ENCODE assay signal across 26 cellular contexts in the genomic region with DNA sequence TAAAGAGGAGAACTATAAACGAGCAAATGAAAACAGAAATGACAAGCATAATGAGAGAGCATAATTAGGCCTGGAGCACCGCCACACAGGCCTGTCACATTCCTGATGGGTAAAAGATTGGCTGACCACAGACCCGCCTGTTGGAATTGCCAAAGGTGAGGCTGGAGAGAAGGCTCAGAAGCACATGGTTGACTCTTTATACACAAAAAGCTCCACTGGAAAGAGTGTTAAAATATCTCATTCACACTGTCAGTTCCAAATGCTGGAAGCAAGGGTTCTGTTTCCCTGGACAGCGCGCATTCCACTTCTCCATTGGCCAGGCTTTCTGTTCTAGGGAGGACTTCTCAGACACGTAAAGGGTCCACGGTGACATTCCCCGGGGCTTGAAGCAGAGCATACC. TPM values are rescaled to one million over a fixed set of nuclear protein-coding genes. Genes with fewer than 3 reads are reported as not detected.
A peak's percentile ranks its signal among the peaks of the same experiment; 100 is the strongest.
DNase-seq lines count a peak whose midpoint lies in the region; ATAC-seq and TF ChIP-seq lines count a peak whose summit lies in the region.
"Had no signal": no experiment of that assay in that cellular context is flagged by ENCODE, and none has a peak within 500 bp of the region (broad histone marks: within the 10 kb centered on the region; RNA-seq: fewer than 3 reads in every experiment).

No MANE protein-coding gene starts in this region.

- 41 to 68% (median 56%) methylated on average over 8 of the region's 8 CpGs for WGBS in psoas muscle, 3 donors

- H3K27ac ChIP-seq in HEK293 (ENCODE audit: extremely low read depth, low read depth, low read length) = no peak overlapping the region
- no peak overlapping the region for H3K27ac ChIP-seq in psoas muscle
- H3K27ac ChIP-seq: A549, cardiac muscle cell, epithelial cell of prostate, prostate gland, suprapubic skin, upper lobe of left lung, VCaP had no signal

- CTCF ChIA-PET in HEK293 (lab: Yijun Ruan, JAX) = interaction anchor here (0.6 to 2.4 kb wide), 3 partner anchors 40 to 84 kb away, joined by 3 to 10 read pairs (median 3); no protein-coding TSS in a partner anchor

- H3K36me3 ChIP-seq in HEK293 (ENCODE audit: control insufficient read depth in 2 of 2, insufficient read depth in 1 of 2, low read length in 2 of 2) (no peaks in the 10 kb centered on the region), psoas muscle (ENCODE audit: insufficient read depth in 1 of 2, low read depth in 1 of 2) (no peaks in the 10 kb centered on the region)
- H3K36me3 ChIP-seq: cardiac muscle cell, prostate gland, suprapubic skin, upper lobe of left lung had no signal

- no peak for TF ChIP-seq CTCF in HEK293 (tag by site-specific recombination; IDR thresholded peaks at IDR 0.05)
- no peak for TF ChIP-seq CTCF in retinal pigment epithelial cell (conservative IDR thresholded peaks at IDR 0.05; ENCODE audit: low read depth, low read length)
- no peak for TF ChIP-seq CTCF in psoas muscle (IDR thresholded peaks at IDR 0.05)

- H3K4me1 ChIP-seq in HEK293 (ENCODE audit: control insufficient read depth, insufficient read depth, low read length) (peaks cover 8% of the 10 kb centered on the region), psoas muscle (peaks cover 12% of the 10 kb centered on the region)
- H3K4me1 ChIP-seq: prostate gland had no signal

- H3K27me3 ChIP-seq in psoas muscle (ENCODE audit: insufficient read depth in 3 of 3, low read length in 2 of 3) = no peaks in the 10 kb centered on the region
- H3K27me3 ChIP-seq: suprapubic skin, upper lobe of left lung had no signal

- no peak overlapping the region for H3K4me3 ChIP-seq in HEK293 (ENCODE audit: low read depth, low read length)
- H3K4me3 ChIP-seq in retinal pigment epithelial cell (ENCODE audit: low read length) = no peak overlapping the region
- H3K4me3 ChIP-seq in psoas muscle = no peak overlapping the region
- H3K4me3 ChIP-seq: A549, cardiac muscle cell, coronary artery, prostate gland, suprapubic skin, upper lobe of left lung had no signal

- ATAC-seq in psoas muscle = no peak
- ATAC-seq: A549; activated CD4-positive, alpha-beta T cell treated with anti-CD3 and anti-CD28 coated beads for 36 hours; activated CD8-positive, alpha-beta T cell treated with anti-CD3 and anti-CD28 coated beads, Interleukin-2, amount 10 ng/mL, durations not matched to agents 7 days and 5 days; activated naive CD4-positive, alpha-beta T cell treated with anti-CD3 and anti-CD28 coated beads, Interleukin-2, amount 50 U/mL, for 72 hours; left ventricle myocardium superior; stimulated activated memory B cell treated with anti-CD40 and anti-IgM and Interleukin-4, amounts not matched to agents 10 μg/mL and 1 μg/mL and 100 μg/mL, for 72 hours had no signal

- no peaks in the 10 kb centered on the region for H3K9me3 ChIP-seq in HEK293 (ENCODE audit: control insufficient read depth, insufficient read depth, low read depth, low read length)
- H3K9me3 ChIP-seq in psoas muscle = no peaks in the 10 kb centered on the region
- H3K9me3 ChIP-seq: A549, prostate gland, suprapubic skin, upper lobe of left lung had no signal

- DNase-seq in NCI-H146 (lab: John Stamatoyannopoulos, UW) (peak; percentile 11), NCI-H146 treated with DMSO at 0.1 percent for 48 hours (lab: John Stamatoyannopoulos, UW; ENCODE audit: unreplicated experiment) (no peak), hippocampal formation (lab: John Stamatoyannopoulos, UW) (peak; percentile 42 to 44), retinal pigment epithelial cell (ENCODE audit: low read depth) (peak; percentile 50), psoas muscle (no peak), NCI-H69 (lab: John Stamatoyannopoulos, UW) (no peak)
- no peak for DNase-seq in stimulated activated naive CD4-positive, alpha-beta T cell (lab: John Stamatoyannopoulos, UW)
- DNase-seq: activated CD4-positive, alpha-beta T cell treated with anti-CD3 and anti-CD28 coated beads for 36 hours; activated CD8-positive, alpha-beta T cell treated with anti-CD3 and anti-CD28 coated beads, Interleukin-2, amount 10 ng/mL, durations not matched to agents 7 days and 5 days; AML-193; CD4-positive, alpha-beta memory T cell; effector memory CD4-positive, alpha-beta T cell; GOT3; left ventricle myocardium superior; naive B cell; upper lobe of left lung had no signal

- intact Hi-C loops in psoas muscle (cut with DNase I) = no loop called here

- POLR2A ChIA-PET in HEK293 (lab: Yijun Ruan, JAX) = no interaction called here

TF ChIP-seq in HEK293, 187 proteins besides CTCF, POLR2A, EP300 and RAD21:
- peak; percentile 50; the same call in 1 of the 2 replicates for TF ChIP-seq ZNF335 (tag by site-specific recombination; conservative IDR thresholded peaks at IDR 0.05)
- no peak for TF ChIP-seq ZBTB6 (tag by site-specific recombination; IDR thresholded peaks at IDR 0.05)

RNA-seq across cellular contexts. Expression of gene LGALSL, which starts 5.9 kb away (rescaled TPM):
- total RNA-seq in psoas muscle = 10 to 100 TPM; 11.4 to 30.9 (median 23.2) TPM
- polyA plus RNA-seq in psoas muscle = 1 to 10 TPM; 3.6 to 4.6 (median 4.2) TPM

Comparison
In these comparisons a context has a peak if more than half of its experiments do, and no peak if none do; other contexts are left out.
1. DNase-seq: peak in NCI-H146 (single experiment), hippocampal formation (2 of 2) and retinal pigment epithelial cell (single experiment); none in NCI-H146 treated with DMSO at 0.1 percent for 48 hours (single experiment), psoas muscle (0 of 2), NCI-H69 (single experiment) and stimulated activated naive CD4-positive, alpha-beta T cell (0 of 6).